In genomic region chr22:46068176-46068907, GRCh38 we compare ENCODE assay signal across 7 cellular contexts.
DNase-seq lines count a peak whose midpoint lies in the region; ATAC-seq and TF ChIP-seq lines count a peak whose summit lies in the region.

No MANE protein-coding gene starts in this region.

- peaks cover 47% of the 10 kb centered on the region for H3K4me1 ChIP-seq in PC-3 (ENCODE audit: insufficient read depth, low read length)
- H3K4me1 ChIP-seq in skeletal muscle satellite cell (ENCODE audit: control insufficient read depth, insufficient read depth, low read length): peaks cover 46% of the 10 kb centered on the region

- peaks cover 89% of the 10 kb centered on the region for H3K79me2 ChIP-seq in PC-3 (ENCODE audit: low read length)

- H3K9ac ChIP-seq in PC-3 (ENCODE audit: low read length): peak overlapping the region; percentile 100
- peak overlapping the region; percentile 95 for H3K9ac ChIP-seq in skeletal muscle satellite cell (ENCODE audit: low read depth, low read length)

- POLR2A ChIA-PET in PC-3 (lab: Charles Lee; ENCODE audit: unreplicated experiment): no interaction called here

- TF ChIP-seq CTCF in PC-3 (conservative IDR thresholded peaks at IDR 0.05; ENCODE audit: low read depth, low read length): no peak
- no peak for TF ChIP-seq CTCF in epithelial cell of esophagus (IDR thresholded peaks at IDR 0.05; ENCODE audit: insufficient read depth, low read depth, low read length, missing control alignments)

- H4K20me1 ChIP-seq in PC-3 (ENCODE audit: low read length): peaks cover 11% of the 10 kb centered on the region

- H3K4me2 ChIP-seq in PC-3 (ENCODE audit: low read length) (peak overlapping the region; percentile 100), skeletal muscle satellite cell (ENCODE audit: low read length) (peak overlapping the region; percentile 86)

- in situ Hi-C loops in G401 (cut with HindIII; ENCODE audit: low sequenced_read_pairs): loop anchor here (10.0 kb wide), 1 partner anchor 64 kb away; no protein-coding TSS in a partner anchor

- no peaks in the 10 kb centered on the region for H3K9me3 ChIP-seq in PC-3 (ENCODE audit: low read length)
- no peaks in the 10 kb centered on the region for H3K9me3 ChIP-seq in skeletal muscle satellite cell (replicated peaks; ENCODE audit: low read length)

- ATAC-seq in PC-3 (no peak), GM18868 (IDR thresholded peaks at IDR 0.05; ENCODE audit: unreplicated experiment) (no peak)

- no TSS peak for BruUV-seq in PC-3 (replicated peaks; lab: Mats Ljungman, UMichigan)

- peak overlapping the region; percentile 99 for H3K27ac ChIP-seq in PC-3 (ENCODE audit: low read length)

- H3K27me3 ChIP-seq in PC-3 (ENCODE audit: low read length): no peaks in the 10 kb centered on the region
- H3K27me3 ChIP-seq in skeletal muscle satellite cell (ENCODE audit: control insufficient read depth, insufficient read depth, low read length): no peaks in the 10 kb centered on the region

- H3F3A ChIP-seq in PC-3 (ENCODE audit: low read length, unreplicated experiment): no peaks in the 10 kb centered on the region

- CTCF ChIA-PET in PC-3 (lab: Charles Lee): interaction anchor here (1.0 kb wide), 1 partner anchor 62 kb away, joined by 4 read pairs; no protein-coding TSS in a partner anchor

- H3K36me3 ChIP-seq in PC-3 (ENCODE audit: low read depth, low read length) (peaks cover 11% of the 10 kb centered on the region), skeletal muscle satellite cell (ENCODE audit: insufficient read depth, low read length) (peaks cover 11% of the 10 kb centered on the region)

- no peaks in the 10 kb centered on the region for H3K9me2 ChIP-seq in PC-3 (replicated peaks; ENCODE audit: low read length)

- DNase-seq in G401 (ENCODE audit: low spot score) (peak; percentile 42), PC-3 (peak; percentile 19), epithelial cell of esophagus (ENCODE audit: low read depth) (no peak), NCI-H2227 (lab: John Stamatoyannopoulos, UW; ENCODE audit: unreplicated experiment) (no peak)
- no peak for DNase-seq in stimulated activated CD4-positive, alpha-beta T cell treated with anti-CD3 and anti-CD28 coated beads, Interleukin-2, amount 100 ng/mL, for 48 hours

- H2AFZ ChIP-seq in PC-3 (ENCODE audit: low read length): no peak overlapping the region

- H3K4me3 ChIP-seq in PC-3 (ENCODE audit: low read length): peak overlapping the region; percentile 66
- peak overlapping the region; percentile 67 for H3K4me3 ChIP-seq in epithelial cell of esophagus (ENCODE audit: low read length)
- H3K4me3 ChIP-seq in skeletal muscle satellite cell (ENCODE audit: low read length): peak overlapping the region; percentile 77

- intact Hi-C loops in PC-3 (cut with micrococcal nuclease): loop anchor here (2.0 kb wide), 2 partner anchors 14 to 62 kb away; no protein-coding TSS in a partner anchor

Comparison
In these comparisons a context has a peak if more than half of its experiments do, and no peak if none do; other contexts are left out.
1. DNase-seq: peak in G401 (single experiment) and PC-3 (single experiment); none in epithelial cell of esophagus (single experiment), stimulated activated CD4-positive, alpha-beta T cell treated with anti-CD3 and anti-CD28 coated beads, Interleukin-2, amount 100 ng/mL, for 48 hours (0 of 2) and NCI-H2227 (single experiment).
2. Peak in every context shown above with its lines, with median percentiles within 50 percentile points of each other: H3K4me3 ChIP-seq.